In the genomic region with DNA sequence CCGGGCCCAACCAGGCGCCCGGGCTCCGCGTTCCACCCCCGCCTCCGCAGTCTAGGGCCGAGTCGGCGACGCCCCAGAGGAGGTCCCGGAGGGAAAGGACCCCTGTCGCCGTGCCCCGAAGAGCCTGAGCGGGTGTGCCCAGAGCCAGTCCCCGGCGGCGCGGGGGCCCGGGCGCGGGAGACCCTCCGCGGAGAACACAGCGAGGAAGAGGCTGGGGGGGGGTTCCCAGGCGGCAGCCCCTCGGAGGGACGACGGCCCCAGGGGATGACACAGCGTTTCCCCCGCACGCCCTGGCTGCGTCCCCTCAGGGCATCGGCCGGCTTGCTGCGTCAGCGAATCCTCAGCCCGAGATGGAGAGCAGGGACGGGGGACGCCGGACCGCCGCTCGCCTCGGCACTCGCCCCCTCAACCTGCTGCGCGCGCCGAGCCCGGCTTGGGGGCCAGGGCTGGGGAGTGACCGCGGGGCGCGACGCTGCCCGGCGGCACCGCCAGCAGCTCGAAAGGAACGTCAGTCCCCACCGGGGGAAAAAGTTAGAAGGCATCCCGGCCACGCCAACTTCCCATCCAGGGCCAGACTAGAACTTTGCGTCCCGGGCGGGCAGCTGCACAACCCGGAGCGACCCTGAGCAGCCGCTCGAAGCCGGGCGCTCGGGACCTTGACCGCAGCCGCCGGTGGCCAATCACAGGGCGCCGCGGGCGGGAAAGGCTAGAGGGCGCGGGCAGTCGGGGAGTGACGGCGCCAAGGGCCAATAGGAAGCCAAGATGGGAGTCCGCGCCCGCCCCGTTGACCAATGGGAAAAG, we compare ENCODE assay signal across 8 cellular contexts. TPM values are rescaled to one million over a fixed set of nuclear protein-coding genes. Genes with fewer than 3 reads are reported as not detected.
DNase-seq lines count a peak whose midpoint lies in the region; ATAC-seq and TF ChIP-seq lines count a peak whose summit lies in the region.

No MANE protein-coding gene starts in this region.

- peak overlapping the region; percentile 86 to 100 (median 95) for H3K4me3 Mint-ChIP-seq in naive B cell

- H3K4me1 ChIP-seq in DND-41 (ENCODE audit: insufficient read depth, low read length) (peaks cover 32% of the 10 kb centered on the region), KMS-11 (ENCODE audit: low read depth, poor library complexity, severe bottlenecking) (peaks cover 13% of the 10 kb centered on the region), Peyer's patch (peaks cover 0 to 19% (median 11%) of the 10 kb centered on the region in 4 donors)

- TF ChIP-seq POLR2A in Peyer's patch (IDR thresholded peaks at IDR 0.05) = peak; percentile 62 to 69

- H3K4me2 ChIP-seq in DND-41 (ENCODE audit: insufficient read depth, low read length) (peak overlapping the region; percentile 80), KMS-11 (peak overlapping the region; percentile 69)

- H3K27ac ChIP-seq in DND-41 (ENCODE audit: low read length) = peak overlapping the region; percentile 79
- H3K27ac ChIP-seq in KMS-11 = peak overlapping the region; percentile 64
- H3K27ac ChIP-seq in Peyer's patch = peak overlapping the region; percentile 78 to 94 (median 90)

- peaks cover 36% of the 10 kb centered on the region for H3K79me2 ChIP-seq in DND-41 (ENCODE audit: insufficient read depth, low read length)
- peaks cover 4% of the 10 kb centered on the region; the same call in 1 of the 2 replicates for H3K79me2 ChIP-seq in KMS-11 (ENCODE audit: insufficient read depth, low read depth)

- H3K36me3 ChIP-seq in DND-41 (ENCODE audit: insufficient read depth, low read length) (no peaks in the 10 kb centered on the region; the same call in 1 of the 2 replicates), KMS-11 (ENCODE audit: insufficient read depth) (no peaks in the 10 kb centered on the region), Peyer's patch (no peaks in the 10 kb centered on the region)

- no peaks in the 10 kb centered on the region for H3K27me3 ChIP-seq in DND-41 (ENCODE audit: insufficient read depth, low read length, poor library complexity)
- no peaks in the 10 kb centered on the region for H3K27me3 ChIP-seq in KMS-11 (ENCODE audit: insufficient read depth, low read depth)
- no peaks in the 10 kb centered on the region for H3K27me3 ChIP-seq in Peyer's patch

- DNase-seq in DND-41 (peak; percentile 95), Peyer's patch (peak; percentile 99), activated T-helper 1 cell treated with Interleukin-2 at 50 U/mL for 16 hours (ENCODE audit: low read depth) (peak; percentile 87), fibroblast of gingiva (ENCODE audit: low read depth) (peak; percentile 96), naive B cell (peak; percentile 97)
- peak; percentile 92 to 93 for DNase-seq in stimulated activated CD8-positive, alpha-beta memory T cell treated with anti-CD3 and anti-CD28 coated beads, Interleukin-7, amount 100 ng/mL, for 48 hours (ENCODE audit: extremely low read depth in 1 of 2, low read depth in 1 of 2)

- no peaks in the 10 kb centered on the region for H3K9me3 Mint-ChIP-seq in naive B cell

- H2AFZ ChIP-seq in DND-41 (ENCODE audit: low read depth, low read length) (peak overlapping the region; percentile 88), KMS-11 (ENCODE audit: low read depth) (peak overlapping the region; percentile 96)

- no peak for TF ChIP-seq CTCF in DND-41 (IDR thresholded peaks at IDR 0.05; ENCODE audit: borderline replicate concordance, extremely low read depth, low read length, poor library complexity, severe bottlenecking)
- TF ChIP-seq CTCF in KMS-11 (conservative IDR thresholded peaks at IDR 0.05; ENCODE audit: low read depth, low read length) = no peak
- TF ChIP-seq CTCF in Peyer's patch (IDR thresholded peaks at IDR 0.05) = no peak

- H3K9ac ChIP-seq in DND-41 (ENCODE audit: low read depth, low read length) (peak overlapping the region; percentile 70), KMS-11 (peak overlapping the region; percentile 86)

- peaks cover 22 to 32% (median 31%) of the 10 kb centered on the region in 3 donors for H3K4me1 Mint-ChIP-seq in naive B cell

- ATAC-seq in DND-41 (ENCODE audit: insufficient read depth, low read depth) (peak; percentile 86), GM21825 (IDR thresholded peaks at IDR 0.05; ENCODE audit: unreplicated experiment) (peak; percentile 88), naive B cell (ENCODE audit: low read depth in 2 of 2) (peak; percentile 84 to 89)

- H4K20me1 ChIP-seq in DND-41 (ENCODE audit: insufficient read depth, low read length) (no peaks in the 10 kb centered on the region), KMS-11 (ENCODE audit: insufficient read depth) (no peaks in the 10 kb centered on the region)

- H3K4me3 ChIP-seq in DND-41 (ENCODE audit: low read depth in 1 of 2, low read length in 2 of 2) (peak overlapping the region; percentile 53 to 61), KMS-11 (IDR thresholded peaks at IDR 0.05; ENCODE audit: insufficient read depth, low read depth, low read length) (peak overlapping the region; percentile 93), Peyer's patch (peak overlapping the region; percentile 80 to 99 (median 92))

- no peaks in the 10 kb centered on the region for H3K9me3 ChIP-seq in DND-41 (ENCODE audit: insufficient read depth, low read length, severe bottlenecking)
- H3K9me3 ChIP-seq in Peyer's patch = no peaks in the 10 kb centered on the region

- no peaks in the 10 kb centered on the region for H3K36me3 Mint-ChIP-seq in naive B cell

- H3K27ac Mint-ChIP-seq in naive B cell = peak overlapping the region; percentile 90 to 97 (median 94)

- no peaks in the 10 kb centered on the region for H3K27me3 Mint-ChIP-seq in naive B cell

RNA-seq across cellular contexts. Expression of a gene that starts 0.7 kb away (rescaled TPM):
- 10 to 100 TPM; 22.9 to 55.4 (median 41.2) TPM for total RNA-seq in Peyer's patch
- polyA plus RNA-seq in naive B cell (ENCODE audit: low read depth in 6 of 6) = 1 to 10 TPM in 5 of 6 donors, not detected in 1; 2.5 to 4.4 (median 3.0) TPM

RNA-seq across cellular contexts. Expression of a gene that starts 41.9 kb away (rescaled TPM):
- 10 to 100 TPM in 1 of 4 donors, 1 to 10 TPM in 3; 5.1 to 10.7 (median 9.3) TPM for total RNA-seq in Peyer's patch
- polyA plus RNA-seq in naive B cell (ENCODE audit: low read depth in 6 of 6) = 1 to 10 TPM in 5 of 6 donors, not detected in 1; 2.0 to 3.6 (median 2.4) TPM

Comparison
In these comparisons a context has a peak if more than half of its experiments do, and no peak if none do; other contexts are left out.
1. Peak in every context shown above with its lines: DNase-seq, ATAC-seq, H3K4me3 ChIP-seq and H3K27ac ChIP-seq.